8 cellular contexts compared by ENCODE assay signal in the genomic region with DNA sequence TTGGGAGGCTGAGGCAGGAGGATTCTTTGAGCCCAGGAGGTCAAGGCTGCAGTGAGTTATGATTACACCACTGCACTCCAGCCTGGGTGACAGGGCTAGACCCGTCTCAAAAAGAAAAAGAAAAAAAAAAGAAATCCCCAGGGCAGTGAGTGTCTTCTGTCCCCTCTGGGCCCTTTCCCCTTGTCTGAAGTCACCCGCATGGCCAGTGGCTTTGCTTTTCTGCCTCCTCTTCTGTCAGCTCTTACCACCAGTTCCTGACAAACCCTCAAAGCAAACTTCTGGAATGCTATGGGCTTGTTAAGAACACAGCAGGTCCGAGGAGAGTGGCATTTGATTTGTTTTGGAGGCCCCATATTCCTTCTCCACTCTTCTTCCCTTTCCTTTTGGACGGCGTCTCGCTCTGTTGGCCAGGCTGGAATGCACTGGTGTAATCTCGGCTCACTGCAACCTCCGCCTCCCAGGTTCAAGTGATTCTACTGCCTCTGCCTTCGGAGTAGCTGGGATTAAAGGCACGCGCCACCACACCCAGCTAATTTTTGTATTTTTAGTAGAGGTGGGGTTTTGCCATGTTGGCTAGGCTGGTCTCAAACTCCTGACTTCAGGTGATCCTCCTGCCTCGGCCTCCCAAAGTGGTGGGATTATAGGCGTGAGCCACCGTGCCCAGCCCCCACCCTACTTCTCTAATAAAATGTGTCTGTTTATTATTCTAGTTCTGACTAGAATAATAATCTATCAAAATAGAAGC.
DNase-seq lines count a peak whose midpoint lies in the region; ATAC-seq, FAIRE-seq and TF ChIP-seq lines count a peak whose summit lies in the region.
"Not testable (repeated sequence)": the region's sequence is repeated elsewhere in the genome, so short reads cannot be mapped to it uniquely, and the experiment has no call there.

No MANE protein-coding gene starts in this region.

- peak; percentile 17 for DNase-seq in RWPE2 (ENCODE audit: low spot score)
- DNase-seq in activated CD4-positive, alpha-beta T cell treated with anti-CD3 and anti-CD28 coated beads, Interleukin-2, amount 10 ng/mL, durations not matched to agents 7 days and 5 days; naive thymus-derived CD4-positive, alpha-beta T cell; stimulated activated naive B cell treated with anti-CD40 and anti-IgM and Interleukin-4, amounts not matched to agents 10 μg/mL and 1 μg/mL and 100 μg/mL, for 72 hours: not testable (repeated sequence)
- DNase-seq in activated naive CD4-positive, alpha-beta T cell treated with anti-CD3 and anti-CD28 coated beads for 36 hours: peak; percentile 0
- peak; percentile 27 for DNase-seq in kidney
- peak; percentile 25 for DNase-seq in posterior vena cava (ENCODE audit: low spot score)

- not testable (repeated sequence) for H3K27me3 Mint-ChIP-seq in activated CD4-positive, alpha-beta T cell treated with anti-CD3 and anti-CD28 coated beads, Interleukin-2, amount 10 ng/mL, durations not matched to agents 7 days and 5 days; activated naive CD4-positive, alpha-beta T cell treated with anti-CD3 and anti-CD28 coated beads for 36 hours (ENCODE audit: low read depth); naive thymus-derived CD4-positive, alpha-beta T cell; stimulated activated naive B cell treated with anti-CD40 and anti-IgM and Interleukin-4, amounts not matched to agents 10 μg/mL and 1 μg/mL and 100 μg/mL, for 72 hours

- H3K36me3 Mint-ChIP-seq in activated CD4-positive, alpha-beta T cell treated with anti-CD3 and anti-CD28 coated beads, Interleukin-2, amount 10 ng/mL, durations not matched to agents 7 days and 5 days (ENCODE audit: low read depth): peaks cover 20% of the 10 kb centered on the region
- not testable (repeated sequence) for H3K36me3 Mint-ChIP-seq in activated naive CD4-positive, alpha-beta T cell treated with anti-CD3 and anti-CD28 coated beads for 36 hours (ENCODE audit: low read depth)
- peaks cover 0 to 13% (median 6%) of the 10 kb centered on the region in 5 donors for H3K36me3 Mint-ChIP-seq in naive thymus-derived CD4-positive, alpha-beta T cell
- H3K36me3 Mint-ChIP-seq in stimulated activated naive B cell treated with anti-CD40 and anti-IgM and Interleukin-4, amounts not matched to agents 10 μg/mL and 1 μg/mL and 100 μg/mL, for 72 hours: peaks cover 25 to 53% of the 10 kb centered on the region in 2 donors

- H3K4me2 ChIP-seq in BLaER1: peak overlapping the region; percentile 60

- peaks cover 54% of the 10 kb centered on the region for H3K4me1 Mint-ChIP-seq in activated CD4-positive, alpha-beta T cell treated with anti-CD3 and anti-CD28 coated beads, Interleukin-2, amount 10 ng/mL, durations not matched to agents 7 days and 5 days
- H3K4me1 Mint-ChIP-seq in activated naive CD4-positive, alpha-beta T cell treated with anti-CD3 and anti-CD28 coated beads for 36 hours (ENCODE audit: low read depth): peaks cover 50% of the 10 kb centered on the region
- peaks cover 34 to 70% (median 62%) of the 10 kb centered on the region in 7 donors for H3K4me1 Mint-ChIP-seq in naive thymus-derived CD4-positive, alpha-beta T cell
- peaks cover 37 to 42% of the 10 kb centered on the region in 2 donors for H3K4me1 Mint-ChIP-seq in stimulated activated naive B cell treated with anti-CD40 and anti-IgM and Interleukin-4, amounts not matched to agents 10 μg/mL and 1 μg/mL and 100 μg/mL, for 72 hours

- H3K27ac ChIP-seq in BLaER1: 0 out of 2 replicates have a peak overlapping the region, but pooled peaks have one; percentile 10
- H3K27ac ChIP-seq in RWPE2 (ENCODE audit: poor library complexity, severe bottlenecking); kidney (ENCODE audit: low read depth in 2 of 2, low read length in 2 of 2); naive thymus-derived CD4-positive, alpha-beta T cell (ENCODE audit: low read depth, low read length): not testable (repeated sequence)

- peak overlapping the region; percentile 19 for H3K27ac Mint-ChIP-seq in activated CD4-positive, alpha-beta T cell treated with anti-CD3 and anti-CD28 coated beads, Interleukin-2, amount 10 ng/mL, durations not matched to agents 7 days and 5 days
- H3K27ac Mint-ChIP-seq in activated naive CD4-positive, alpha-beta T cell treated with anti-CD3 and anti-CD28 coated beads for 36 hours: not testable (repeated sequence)
- peak overlapping the region in 5 of 9 donors; percentile 47 to 91 (median 52) for H3K27ac Mint-ChIP-seq in naive thymus-derived CD4-positive, alpha-beta T cell
- peak overlapping the region; percentile 39 for H3K27ac Mint-ChIP-seq in stimulated activated naive B cell treated with anti-CD40 and anti-IgM and Interleukin-4, amounts not matched to agents 10 μg/mL and 1 μg/mL and 100 μg/mL, for 72 hours

- ATAC-seq in RWPE2 (ENCODE audit: low read depth); naive thymus-derived CD4-positive, alpha-beta T cell; stimulated activated naive B cell treated with anti-CD40 and anti-IgM and Interleukin-4, amounts not matched to agents 10 μg/mL and 1 μg/mL and 100 μg/mL, for 72 hours (replicated peaks): not testable (repeated sequence)

- H4K20me1 ChIP-seq in BLaER1: not testable (repeated sequence)

- POLR2A ChIA-PET in activated CD4-positive, alpha-beta T cell treated with anti-CD3 and anti-CD28 coated beads, Interleukin-2, amount 10 ng/mL, durations not matched to agents 7 days and 5 days (lab: Charles Lee); naive thymus-derived CD4-positive, alpha-beta T cell (lab: Charles Lee): not testable (repeated sequence)

- H3K4me3 ChIP-seq in BLaER1; RWPE2 (ENCODE audit: severe bottlenecking); kidney (ENCODE audit: low read length in 2 of 2); naive thymus-derived CD4-positive, alpha-beta T cell (ENCODE audit: low read length): not testable (repeated sequence)

- H3K9me3 ChIP-seq in BLaER1; RWPE2 (ENCODE audit: severe bottlenecking); kidney (ENCODE audit: control insufficient read depth in 1 of 2, low read length in 2 of 2); naive thymus-derived CD4-positive, alpha-beta T cell (ENCODE audit: control insufficient read depth in 2 of 3, low read length in 3 of 3): not testable (repeated sequence)

- not testable (repeated sequence) for FAIRE-seq in kidney (lab: Jason Lieb, UNC)

- H3K4me1 ChIP-seq in BLaER1 (peaks cover 73% of the 10 kb centered on the region), kidney (ENCODE audit: control insufficient read depth in 1 of 2, insufficient read depth in 1 of 2, low read depth in 1 of 2, low read length in 2 of 2) (peaks cover 8 to 14% of the 10 kb centered on the region in 2 donors)
- H3K4me1 ChIP-seq in RWPE2 (ENCODE audit: insufficient read depth, poor library complexity, severe bottlenecking): not testable (repeated sequence)
- H3K4me1 ChIP-seq in naive thymus-derived CD4-positive, alpha-beta T cell (ENCODE audit: control insufficient read depth in 2 of 2, insufficient read depth in 2 of 2, low read length in 2 of 2): peaks cover 8 to 48% of the 10 kb centered on the region in 2 donors

- intact Hi-C loops in activated naive CD4-positive, alpha-beta T cell treated with anti-CD3 and anti-CD28 coated beads for 36 hours (cut with micrococcal nuclease): loop anchor here (5.0 to 10.0 kb wide), 5 partner anchors 303 to 1340 kb away; a partner anchor contains a TSS
- intact Hi-C loops in kidney (cut with DNase I); posterior vena cava (cut with DNase I): not testable (repeated sequence)
- intact Hi-C loops in naive thymus-derived CD4-positive, alpha-beta T cell (cut with micrococcal nuclease): loop anchor here (5.0 to 10.0 kb wide), 7 partner anchors 108 to 1343 kb away; a partner anchor contains a TSS

- not testable (repeated sequence) for H3K9me3 Mint-ChIP-seq in activated CD4-positive, alpha-beta T cell treated with anti-CD3 and anti-CD28 coated beads, Interleukin-2, amount 10 ng/mL, durations not matched to agents 7 days and 5 days; activated naive CD4-positive, alpha-beta T cell treated with anti-CD3 and anti-CD28 coated beads for 36 hours; naive thymus-derived CD4-positive, alpha-beta T cell; stimulated activated naive B cell treated with anti-CD40 and anti-IgM and Interleukin-4, amounts not matched to agents 10 μg/mL and 1 μg/mL and 100 μg/mL, for 72 hours

- CTCF ChIA-PET in activated CD4-positive, alpha-beta T cell treated with anti-CD3 and anti-CD28 coated beads, Interleukin-2, amount 10 ng/mL, durations not matched to agents 7 days and 5 days (lab: Charles Lee): interaction anchor here (1.0 to 2.0 kb wide), 2 partner anchors 10 to 13 kb away, joined by 3 to 10 read pairs; no protein-coding TSS in a partner anchor
- CTCF ChIA-PET in activated naive CD4-positive, alpha-beta T cell treated with anti-CD3 and anti-CD28 coated beads for 36 hours (lab: Charles Lee): interaction anchor here (4.4 kb wide), 1 partner anchor 10 kb away, joined by 31 read pairs; no protein-coding TSS in a partner anchor
- CTCF ChIA-PET in naive thymus-derived CD4-positive, alpha-beta T cell (lab: Charles Lee): interaction anchor here (1.3 to 2.5 kb wide), 2 partner anchors 10 to 23 kb away, joined by 3 to 16 read pairs; no protein-coding TSS in a partner anchor

- not testable (repeated sequence) for H3K4me3 Mint-ChIP-seq in activated CD4-positive, alpha-beta T cell treated with anti-CD3 and anti-CD28 coated beads, Interleukin-2, amount 10 ng/mL, durations not matched to agents 7 days and 5 days; activated naive CD4-positive, alpha-beta T cell treated with anti-CD3 and anti-CD28 coated beads for 36 hours; naive thymus-derived CD4-positive, alpha-beta T cell; stimulated activated naive B cell treated with anti-CD40 and anti-IgM and Interleukin-4, amounts not matched to agents 10 μg/mL and 1 μg/mL and 100 μg/mL, for 72 hours

- not testable (repeated sequence) for H3K9ac ChIP-seq in BLaER1; kidney (ENCODE audit: low read length in 2 of 2)

- not testable (repeated sequence) for TF ChIP-seq CTCF in RWPE2 (IDR thresholded peaks at IDR 0.05; ENCODE audit: poor library complexity, severe bottlenecking); kidney (IDR thresholded peaks at IDR 0.05; ENCODE audit: borderline replicate concordance, extremely low read depth, insufficient read depth)

- not testable (repeated sequence) for H3K27me3 ChIP-seq in BLaER1; RWPE2 (ENCODE audit: insufficient read depth, poor library complexity, severe bottlenecking); naive thymus-derived CD4-positive, alpha-beta T cell (ENCODE audit: control insufficient read depth in 2 of 2, insufficient read depth in 2 of 2, low read length in 2 of 2)

- not testable (repeated sequence) for H3K36me3 ChIP-seq in BLaER1; RWPE2 (ENCODE audit: low read depth); naive thymus-derived CD4-positive, alpha-beta T cell (ENCODE audit: control insufficient read depth in 2 of 3, insufficient read depth in 3 of 3, low read length in 3 of 3)
- H3K36me3 ChIP-seq in kidney (ENCODE audit: control insufficient read depth in 1 of 2, insufficient read depth in 2 of 2, low read length in 2 of 2): peaks cover 10 to 20% of the 10 kb centered on the region in 2 donors
